9 cellular contexts compared by ENCODE assay signal in genomic region chr17:41734139-41734948, GRCh38. TPM values are rescaled to one million over a fixed set of nuclear protein-coding genes. Genes with fewer than 3 reads are reported as not detected.
DNase-seq lines count a peak whose midpoint lies in the region; ATAC-seq and TF ChIP-seq lines count a peak whose summit lies in the region.
"Had no signal": no experiment of that assay in that cellular context is flagged by ENCODE, and none has a peak within 500 bp of the region (broad histone marks: within the 10 kb centered on the region; RNA-seq: fewer than 3 reads in every experiment).

TSS of gene HAP1 (minus strand) at chr17:41734643. CDS start at chr17:41734634, 9 bp downstream.

- no peaks in the 10 kb centered on the region for H3K36me3 ChIP-seq in SK-N-SH (replicated peaks in 1 of 2; ENCODE audit: control insufficient read depth in 1 of 2, insufficient read depth in 2 of 2, low read length in 1 of 2)
- no peaks in the 10 kb centered on the region for H3K36me3 ChIP-seq in endocrine pancreas (ENCODE audit: control insufficient read depth, insufficient read depth, low read length)
- H3K36me3 ChIP-seq in vagina, result no peaks in the 10 kb centered on the region

- peak within 1 kb of the TSS; percentile 64 for H3K4me3 Mint-ChIP-seq in mesothelial cell of epicardium

- no peak within 1 kb of the TSS for H3K27ac Mint-ChIP-seq in mesothelial cell of epicardium

- TF ChIP-seq RAD21 in SK-N-SH (IDR thresholded peaks at IDR 0.05; ENCODE audit: low read length), result no peak

- H3K9me3 ChIP-seq in SK-N-SH (no peaks in the 10 kb centered on the region), endocrine pancreas (ENCODE audit: control insufficient read depth, low read length) (no peaks in the 10 kb centered on the region), vagina (no peaks in the 10 kb centered on the region)

- no peak within 1 kb of the TSS for H3K27ac ChIP-seq in SK-N-SH (ENCODE audit: low read depth in 2 of 2, low read length in 1 of 2)
- no peak within 1 kb of the TSS for H3K27ac ChIP-seq in vagina

- POLR2A ChIA-PET in SK-N-SH (lab: Yijun Ruan, JAX), result interaction anchor here (0.6 to 1.6 kb wide), 3 partner anchors 34 to 52 kb away, joined by 4 to 5 read pairs (median 4); partner anchors contain the start of genes EIF1 and JUP

- peak within 1 kb of the TSS; percentile 47 for H2AFZ ChIP-seq in SK-N-SH (ENCODE audit: low read depth)

- TF ChIP-seq EP300 in SK-N-SH (IDR thresholded peaks at IDR 0.05; ENCODE audit: borderline replicate concordance in 1 of 2, low read depth in 1 of 2, low read length in 1 of 2), result no peak

- no peaks in the 10 kb centered on the region for H3K79me2 ChIP-seq in SK-N-SH (ENCODE audit: insufficient read depth)

- no peak for TF ChIP-seq CTCF in SK-N-SH (IDR thresholded peaks at IDR 0.05)
- TF ChIP-seq CTCF in mesothelial cell of epicardium (IDR thresholded peaks at IDR 0.05; ENCODE audit: unreplicated experiment), result no peak
- no peak for TF ChIP-seq CTCF in vagina (IDR thresholded peaks at IDR 0.05)

- intact Hi-C loops in vagina (cut with DNase I), result no loop called here

- no peaks in the 10 kb centered on the region for H3K9me2 ChIP-seq in SK-N-SH

- H3K27me3 Mint-ChIP-seq in mesothelial cell of epicardium (ENCODE audit: low read depth), result peaks cover 79% of the 10 kb centered on the region

- ATAC-seq in GM19397 (IDR thresholded peaks at IDR 0.05; ENCODE audit: unreplicated experiment), result no peak

- H3F3A ChIP-seq in SK-N-SH (replicated peaks; ENCODE audit: insufficient read depth), result no peaks in the 10 kb centered on the region

- CTCF ChIA-PET in SK-N-SH (lab: Yijun Ruan, JAX), result interaction anchor here (0.7 to 24.8 kb wide), 6 partner anchors 10 to 225 kb away, joined by 3 to 405 read pairs (median 3); partner anchors contain the start of genes FKBP10 and P3H4

- H3K9me3 Mint-ChIP-seq in mesothelial cell of epicardium, result no peaks in the 10 kb centered on the region

- 0% methylated on average over 16 of the region's 77 CpGs for WGBS in SK-N-SH (ENCODE audit: low lambda C conversion rate)

- peak in 1 of 2 donors; percentile 54 for TF ChIP-seq POLR2A in vagina (IDR thresholded peaks at IDR 0.05)

- no peaks in the 10 kb centered on the region for H3K36me3 Mint-ChIP-seq in mesothelial cell of epicardium

- peaks cover 10% of the 10 kb centered on the region for H3K4me1 Mint-ChIP-seq in mesothelial cell of epicardium

- peak; percentile 61 for DNase-seq in NCI-H510A treated with DMSO at 0.1 percent for 48 hours (lab: John Stamatoyannopoulos, UW)
- DNase-seq in NCI-H510A (lab: John Stamatoyannopoulos, UW), result no peak
- DNase-seq in SK-N-SH, result peak; percentile 83
- peak in 1 of 2 experiments; percentile 46 for DNase-seq in mesothelial cell of epicardium (ENCODE audit: low spot score in 2 of 2, unreplicated experiment in 2 of 2)
- DNase-seq in vagina (ENCODE audit: extremely low spot score in 2 of 2), result no peak
- no peak for DNase-seq in NCI-H446 (lab: John Stamatoyannopoulos, UW)
- DNase-seq: DND-41 had no signal

- no peaks in the 10 kb centered on the region for H4K20me1 ChIP-seq in SK-N-SH (ENCODE audit: insufficient read depth)

- H3K9ac ChIP-seq in SK-N-SH (no peak within 1 kb of the TSS), endocrine pancreas (ENCODE audit: control insufficient read depth, insufficient read depth, low read length) (peak within 1 kb of the TSS; percentile 26)

- H3K4me3 ChIP-seq in SK-N-SH (ENCODE audit: low read depth in 2 of 2, low read length in 1 of 2), result peak within 1 kb of the TSS; percentile 43 to 58
- H3K4me3 ChIP-seq in endocrine pancreas (ENCODE audit: control insufficient read depth, insufficient read depth, low read length), result no peak within 1 kb of the TSS
- peak within 1 kb of the TSS; percentile 49 to 61 for H3K4me3 ChIP-seq in vagina

- H3K27me3 ChIP-seq in SK-N-SH (ENCODE audit: insufficient read depth) (peaks cover 67% of the 10 kb centered on the region), endocrine pancreas (ENCODE audit: control insufficient read depth, insufficient read depth, low read length) (no peaks in the 10 kb centered on the region), vagina (no peaks in the 10 kb centered on the region)

- H3K4me1 ChIP-seq in SK-N-SH (ENCODE audit: control insufficient read depth in 1 of 2, insufficient read depth in 2 of 2, low read depth in 1 of 2, low read length in 1 of 2) (peaks cover 0 to 15% of the 10 kb centered on the region in 2 experiments; a peak in 1 of 4 replicates), endocrine pancreas (ENCODE audit: control insufficient read depth, insufficient read depth, low read length) (no peaks in the 10 kb centered on the region), vagina (peaks cover 24% of the 10 kb centered on the region)

- H3K4me2 ChIP-seq in SK-N-SH, result peak within 1 kb of the TSS; percentile 92

TF ChIP-seq in SK-N-SH, 30 proteins besides CTCF, POLR2A, EP300 and RAD21:
- TF ChIP-seq REST (IDR thresholded peaks at IDR 0.05; ENCODE audit: low read depth, low read length), result no peak
- TF ChIP-seq RXRA (IDR thresholded peaks at IDR 0.05; ENCODE audit: borderline replicate concordance, low read depth), result no peak
- TF ChIP-seq TCF12 (IDR thresholded peaks at IDR 0.05), result no peak
- no peak for TF ChIP-seq TEAD4 (IDR thresholded peaks at IDR 0.05; ENCODE audit: borderline replicate concordance, insufficient read depth)
- TF ChIP-seq POLR2AphosphoS5 (IDR thresholded peaks at IDR 0.05; ENCODE audit: low read depth, low read length), result peak; percentile 89
- TF ChIP-seq RFX5 (IDR thresholded peaks at IDR 0.05; ENCODE audit: low read length), result no peak
- TF ChIP-seq NRF1 (IDR thresholded peaks at IDR 0.05; ENCODE audit: low read depth, low read length), result peak; percentile 40; the same call in 1 of the 2 replicates
- no peak for TF ChIP-seq MXI1 (IDR thresholded peaks at IDR 0.05; ENCODE audit: low read depth, low read length)
- peak; percentile 82; the same call in 1 of the 2 replicates for TF ChIP-seq TAF1 (IDR thresholded peaks at IDR 0.05; ENCODE audit: borderline replicate concordance, low read depth, low read length)
- 0 out of 2 replicates have a peak, but pooled peaks have one; percentile 64 for TF ChIP-seq EZH2phosphoT487 (IDR thresholded peaks at IDR 0.05; ENCODE audit: borderline replicate concordance, low read depth)
- no peak for TF ChIP-seq USF2 (IDR thresholded peaks at IDR 0.05; ENCODE audit: borderline replicate concordance, low read depth, low read length)

RNA-seq across cellular contexts. Expression of gene HAP1, which starts in this region (rescaled TPM):
- 0.16 and 0.18 TPM in 2 replicates for polyA plus RNA-seq in SK-N-SH (2012; rRNA removed)
- 0.04 and 0.05 TPM in 2 replicates for polyA plus RNA-seq in SK-N-SH (2012; cell fraction: cytosol; rRNA removed)
- polyA plus RNA-seq in SK-N-SH (2012; cell fraction: nucleus; rRNA removed), result 1.3 and 1.5 TPM in 2 replicates
- total RNA-seq in mesothelial cell of epicardium (0.44 to 0.66 TPM (median 0.45 TPM) in 3 replicates), vagina (1.2 TPM)

Comparison
In these comparisons a context has a peak if more than half of its experiments do, and no peak if none do; other contexts are left out.
1. DNase-seq: peak in NCI-H510A treated with DMSO at 0.1 percent for 48 hours (single experiment) and SK-N-SH (single experiment); none in NCI-H510A (single experiment), vagina (0 of 2) and NCI-H446 (0 of 2).